In the genomic region with DNA sequence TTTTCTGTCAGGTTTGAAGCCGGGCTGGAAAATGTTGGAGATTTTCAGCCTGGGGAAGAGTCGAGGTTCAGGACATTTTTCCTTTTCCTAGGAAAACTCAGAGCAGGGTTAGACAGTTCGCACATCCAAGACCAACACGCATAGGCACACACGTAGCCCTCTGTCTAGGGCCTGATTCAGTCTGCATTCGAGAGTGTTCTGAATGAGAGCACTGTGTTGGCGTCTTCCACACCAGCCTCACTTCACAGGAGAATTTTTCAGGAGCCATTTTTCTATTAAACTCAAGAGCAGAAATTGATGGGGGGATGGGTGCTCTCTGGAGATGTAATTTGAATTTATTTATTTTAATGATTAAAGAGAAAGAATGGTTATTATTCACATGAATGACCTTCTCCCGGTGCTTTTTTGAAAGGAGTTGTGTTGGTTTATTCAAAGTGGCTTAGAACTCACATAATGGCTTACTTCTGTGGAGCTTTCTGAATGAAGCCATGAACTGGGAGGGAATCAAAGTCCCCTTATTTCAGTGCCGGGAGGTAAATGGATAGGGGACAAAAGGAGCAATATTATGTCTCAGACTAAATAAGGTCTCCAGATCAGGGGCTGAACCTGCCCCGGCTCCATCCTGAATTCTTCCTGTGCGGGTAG, we compare ENCODE assay signal across 1 cellular context.
TF ChIP-seq lines count a peak whose summit lies in the region.

No MANE protein-coding gene starts in this region.

TF ChIP-seq in SK-N-SH, 30 proteins besides CTCF, POLR2A, EP300 and RAD21:
- TF ChIP-seq RXRA (IDR thresholded peaks at IDR 0.05; ENCODE audit: borderline replicate concordance, low read depth) (no peak), YY1 (IDR thresholded peaks at IDR 0.05; ENCODE audit: low read depth) (no peak), RFX5 (IDR thresholded peaks at IDR 0.05; ENCODE audit: low read length) (no peak), TEAD4 (IDR thresholded peaks at IDR 0.05; ENCODE audit: borderline replicate concordance, insufficient read depth) (no peak), SMC3 (IDR thresholded peaks at IDR 0.05; ENCODE audit: low read depth, low read length) (no peak), EZH2phosphoT487 (IDR thresholded peaks at IDR 0.05; ENCODE audit: borderline replicate concordance, low read depth) (no peak), SIN3A (IDR thresholded peaks at IDR 0.05; ENCODE audit: borderline replicate concordance, low read depth, low read length) (no peak), GATA2 (CRISPR knock-in tag; IDR thresholded peaks at IDR 0.05) (no peak), GABPA (IDR thresholded peaks at IDR 0.05; ENCODE audit: low read depth) (no peak), FOXM1 (IDR thresholded peaks at IDR 0.05; ENCODE audit: low read depth) (no peak), TAF1 (IDR thresholded peaks at IDR 0.05; ENCODE audit: borderline replicate concordance, low read depth, low read length) (no peak), NFIC (IDR thresholded peaks at IDR 0.05; ENCODE audit: borderline replicate concordance) (no peak), FOXJ3 (CRISPR knock-in tag; IDR thresholded peaks at IDR 0.05) (no peak)
- TF ChIP-seq, protein P1, sequence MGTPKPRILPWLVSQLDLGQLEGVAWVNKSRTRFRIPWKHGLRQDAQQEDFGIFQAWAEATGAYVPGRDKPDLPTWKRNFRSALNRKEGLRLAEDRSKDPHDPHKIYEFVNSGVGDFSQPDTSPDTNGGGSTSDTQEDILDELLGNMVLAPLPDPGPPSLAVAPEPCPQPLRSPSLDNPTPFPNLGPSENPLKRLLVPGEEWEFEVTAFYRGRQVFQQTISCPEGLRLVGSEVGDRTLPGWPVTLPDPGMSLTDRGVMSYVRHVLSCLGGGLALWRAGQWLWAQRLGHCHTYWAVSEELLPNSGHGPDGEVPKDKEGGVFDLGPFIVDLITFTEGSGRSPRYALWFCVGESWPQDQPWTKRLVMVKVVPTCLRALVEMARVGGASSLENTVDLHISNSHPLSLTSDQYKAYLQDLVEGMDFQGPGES (IDR thresholded peaks at IDR 0.05; ENCODE audit: low read depth, low read length): no peak
- TF ChIP-seq, protein P2, sequence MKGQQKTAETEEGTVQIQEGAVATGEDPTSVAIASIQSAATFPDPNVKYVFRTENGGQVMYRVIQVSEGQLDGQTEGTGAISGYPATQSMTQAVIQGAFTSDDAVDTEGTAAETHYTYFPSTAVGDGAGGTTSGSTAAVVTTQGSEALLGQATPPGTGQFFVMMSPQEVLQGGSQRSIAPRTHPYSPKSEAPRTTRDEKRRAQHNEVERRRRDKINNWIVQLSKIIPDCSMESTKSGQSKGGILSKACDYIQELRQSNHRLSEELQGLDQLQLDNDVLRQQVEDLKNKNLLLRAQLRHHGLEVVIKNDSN (IDR thresholded peaks at IDR 0.05; ENCODE audit: borderline replicate concordance, low read depth): no peak
- TF ChIP-seq, protein P3, sequence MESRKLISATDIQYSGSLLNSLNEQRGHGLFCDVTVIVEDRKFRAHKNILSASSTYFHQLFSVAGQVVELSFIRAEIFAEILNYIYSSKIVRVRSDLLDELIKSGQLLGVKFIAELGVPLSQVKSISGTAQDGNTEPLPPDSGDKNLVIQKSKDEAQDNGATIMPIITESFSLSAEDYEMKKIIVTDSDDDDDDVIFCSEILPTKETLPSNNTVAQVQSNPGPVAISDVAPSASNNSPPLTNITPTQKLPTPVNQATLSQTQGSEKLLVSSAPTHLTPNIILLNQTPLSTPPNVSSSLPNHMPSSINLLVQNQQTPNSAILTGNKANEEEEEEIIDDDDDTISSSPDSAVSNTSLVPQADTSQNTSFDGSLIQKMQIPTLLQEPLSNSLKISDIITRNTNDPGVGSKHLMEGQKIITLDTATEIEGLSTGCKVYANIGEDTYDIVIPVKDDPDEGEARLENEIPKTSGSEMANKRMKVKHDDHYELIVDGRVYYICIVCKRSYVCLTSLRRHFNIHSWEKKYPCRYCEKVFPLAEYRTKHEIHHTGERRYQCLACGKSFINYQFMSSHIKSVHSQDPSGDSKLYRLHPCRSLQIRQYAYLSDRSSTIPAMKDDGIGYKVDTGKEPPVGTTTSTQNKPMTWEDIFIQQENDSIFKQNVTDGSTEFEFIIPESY (IDR thresholded peaks at IDR 0.05; ENCODE audit: borderline replicate concordance, low read depth): no peak
- TF ChIP-seq, protein P4, sequence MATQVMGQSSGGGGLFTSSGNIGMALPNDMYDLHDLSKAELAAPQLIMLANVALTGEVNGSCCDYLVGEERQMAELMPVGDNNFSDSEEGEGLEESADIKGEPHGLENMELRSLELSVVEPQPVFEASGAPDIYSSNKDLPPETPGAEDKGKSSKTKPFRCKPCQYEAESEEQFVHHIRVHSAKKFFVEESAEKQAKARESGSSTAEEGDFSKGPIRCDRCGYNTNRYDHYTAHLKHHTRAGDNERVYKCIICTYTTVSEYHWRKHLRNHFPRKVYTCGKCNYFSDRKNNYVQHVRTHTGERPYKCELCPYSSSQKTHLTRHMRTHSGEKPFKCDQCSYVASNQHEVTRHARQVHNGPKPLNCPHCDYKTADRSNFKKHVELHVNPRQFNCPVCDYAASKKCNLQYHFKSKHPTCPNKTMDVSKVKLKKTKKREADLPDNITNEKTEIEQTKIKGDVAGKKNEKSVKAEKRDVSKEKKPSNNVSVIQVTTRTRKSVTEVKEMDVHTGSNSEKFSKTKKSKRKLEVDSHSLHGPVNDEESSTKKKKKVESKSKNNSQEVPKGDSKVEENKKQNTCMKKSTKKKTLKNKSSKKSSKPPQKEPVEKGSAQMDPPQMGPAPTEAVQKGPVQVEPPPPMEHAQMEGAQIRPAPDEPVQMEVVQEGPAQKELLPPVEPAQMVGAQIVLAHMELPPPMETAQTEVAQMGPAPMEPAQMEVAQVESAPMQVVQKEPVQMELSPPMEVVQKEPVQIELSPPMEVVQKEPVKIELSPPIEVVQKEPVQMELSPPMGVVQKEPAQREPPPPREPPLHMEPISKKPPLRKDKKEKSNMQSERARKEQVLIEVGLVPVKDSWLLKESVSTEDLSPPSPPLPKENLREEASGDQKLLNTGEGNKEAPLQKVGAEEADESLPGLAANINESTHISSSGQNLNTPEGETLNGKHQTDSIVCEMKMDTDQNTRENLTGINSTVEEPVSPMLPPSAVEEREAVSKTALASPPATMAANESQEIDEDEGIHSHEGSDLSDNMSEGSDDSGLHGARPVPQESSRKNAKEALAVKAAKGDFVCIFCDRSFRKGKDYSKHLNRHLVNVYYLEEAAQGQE (IDR thresholded peaks at IDR 0.05; ENCODE audit: low read depth, low read length): no peak
- TF ChIP-seq, protein P5, sequence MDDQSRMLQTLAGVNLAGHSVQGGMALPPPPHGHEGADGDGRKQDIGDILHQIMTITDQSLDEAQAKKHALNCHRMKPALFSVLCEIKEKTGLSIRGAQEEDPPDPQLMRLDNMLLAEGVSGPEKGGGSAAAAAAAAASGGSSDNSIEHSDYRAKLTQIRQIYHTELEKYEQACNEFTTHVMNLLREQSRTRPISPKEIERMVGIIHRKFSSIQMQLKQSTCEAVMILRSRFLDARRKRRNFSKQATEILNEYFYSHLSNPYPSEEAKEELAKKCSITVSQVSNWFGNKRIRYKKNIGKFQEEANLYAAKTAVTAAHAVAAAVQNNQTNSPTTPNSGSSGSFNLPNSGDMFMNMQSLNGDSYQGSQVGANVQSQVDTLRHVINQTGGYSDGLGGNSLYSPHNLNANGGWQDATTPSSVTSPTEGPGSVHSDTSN (IDR thresholded peaks at IDR 0.05): no peak
